Comparison of ENCODE assay signal across 1 cellular context in genomic region chr6:27809939-27810767, GRCh38.
TF ChIP-seq lines count a peak whose summit lies in the region.

No MANE protein-coding gene starts in this region.

TF ChIP-seq in HepG2, 621 proteins besides CTCF, POLR2A, EP300 and RAD21 (continued from another document and continues in another):
- TF ChIP-seq THAP9 (CRISPR knock-in tag; IDR thresholded peaks at IDR 0.05; ENCODE audit: borderline replicate concordance) (peak; percentile 84), ZNF256 (CRISPR knock-in tag; conservative IDR thresholded peaks at IDR 0.05) (peak; percentile 79; the same call in 1 of the 2 replicates), TOE1 (CRISPR knock-in tag; IDR thresholded peaks at IDR 0.05) (peak; percentile 96; the same call in 1 of the 2 replicates), RXRB (CRISPR knock-in tag; IDR thresholded peaks at IDR 0.05; ENCODE audit: borderline replicate concordance) (peak; percentile 72), SAFB2 (CRISPR knock-in tag; IDR thresholded peaks at IDR 0.05; ENCODE audit: borderline replicate concordance, low read depth) (peak; percentile 89; the same call in 1 of the 2 replicates), LRRFIP1 (CRISPR knock-in tag; conservative IDR thresholded peaks at IDR 0.05) (0 out of 2 replicates have a peak, but pooled peaks have one; percentile 53), TRAFD1 (CRISPR knock-in tag; IDR thresholded peaks at IDR 0.05; ENCODE audit: borderline replicate concordance) (peak; percentile 80; the same call in 1 of the 2 replicates), IKZF1 (IDR thresholded peaks at IDR 0.05) (no peak), NBN (conservative IDR thresholded peaks at IDR 0.05) (no peak), KDM1A (CRISPR knock-in tag; IDR thresholded peaks at IDR 0.05) (0 out of 2 replicates have a peak, but pooled peaks have one; percentile 14), SP2 (CRISPR knock-in tag; IDR thresholded peaks at IDR 0.05) (peak; percentile 51; the same call in 1 of the 2 replicates), FOXP1 (IDR thresholded peaks at IDR 0.05) (no peak), FOXP1 (CRISPR knock-in tag; IDR thresholded peaks at IDR 0.05) (no peak; the same call in 1 of the 2 replicates), ZNF24 (IDR thresholded peaks at IDR 0.05) (no peak), CENPT (CRISPR knock-in tag; IDR thresholded peaks at IDR 0.05; ENCODE audit: low read depth) (peak; percentile 98), TFDP1 (CRISPR knock-in tag; IDR thresholded peaks at IDR 0.05; ENCODE audit: borderline replicate concordance) (peak; percentile 77), MATR3 (CRISPR knock-in tag; IDR thresholded peaks at IDR 0.05) (no peak), RNF219 (CRISPR knock-in tag; IDR thresholded peaks at IDR 0.05) (0 out of 2 replicates have a peak, but pooled peaks have one; percentile 62), BORCS8-MEF2B (CRISPR knock-in tag; IDR thresholded peaks at IDR 0.05) (peak; percentile 93; the same call in 1 of the 2 replicates), ZNF510 (CRISPR knock-in tag; IDR thresholded peaks at IDR 0.05; ENCODE audit: low read depth) (peak; percentile 63; the same call in 1 of the 2 replicates), PRMT3 (CRISPR knock-in tag; IDR thresholded peaks at IDR 0.05; ENCODE audit: borderline replicate concordance, low read depth) (peak; percentile 92), ZNF777 (CRISPR knock-in tag; IDR thresholded peaks at IDR 0.05) (peak; percentile 73), ZFY (CRISPR knock-in tag; IDR thresholded peaks at IDR 0.05) (peak; percentile 93), FLYWCH1 (CRISPR knock-in tag; IDR thresholded peaks at IDR 0.05) (no peak), NCOR1 (IDR thresholded peaks at IDR 0.05; ENCODE audit: borderline replicate concordance, low read length) (no peak), ZNF589 (CRISPR knock-in tag; conservative IDR thresholded peaks at IDR 0.05) (peak; percentile 67; the same call in 1 of the 2 replicates), GTF2F1 (IDR thresholded peaks at IDR 0.05; ENCODE audit: low read length) (peak; percentile 82)
- TF ChIP-seq, protein P1, sequence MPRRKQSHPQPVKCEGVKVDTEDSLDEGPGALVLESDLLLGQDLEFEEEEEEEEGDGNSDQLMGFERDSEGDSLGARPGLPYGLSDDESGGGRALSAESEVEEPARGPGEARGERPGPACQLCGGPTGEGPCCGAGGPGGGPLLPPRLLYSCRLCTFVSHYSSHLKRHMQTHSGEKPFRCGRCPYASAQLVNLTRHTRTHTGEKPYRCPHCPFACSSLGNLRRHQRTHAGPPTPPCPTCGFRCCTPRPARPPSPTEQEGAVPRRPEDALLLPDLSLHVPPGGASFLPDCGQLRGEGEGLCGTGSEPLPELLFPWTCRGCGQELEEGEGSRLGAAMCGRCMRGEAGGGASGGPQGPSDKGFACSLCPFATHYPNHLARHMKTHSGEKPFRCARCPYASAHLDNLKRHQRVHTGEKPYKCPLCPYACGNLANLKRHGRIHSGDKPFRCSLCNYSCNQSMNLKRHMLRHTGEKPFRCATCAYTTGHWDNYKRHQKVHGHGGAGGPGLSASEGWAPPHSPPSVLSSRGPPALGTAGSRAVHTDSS (CRISPR knock-in tag; conservative IDR thresholded peaks at IDR 0.05): peak; percentile 94; the same call in 1 of the 2 replicates
- TF ChIP-seq, protein P2, sequence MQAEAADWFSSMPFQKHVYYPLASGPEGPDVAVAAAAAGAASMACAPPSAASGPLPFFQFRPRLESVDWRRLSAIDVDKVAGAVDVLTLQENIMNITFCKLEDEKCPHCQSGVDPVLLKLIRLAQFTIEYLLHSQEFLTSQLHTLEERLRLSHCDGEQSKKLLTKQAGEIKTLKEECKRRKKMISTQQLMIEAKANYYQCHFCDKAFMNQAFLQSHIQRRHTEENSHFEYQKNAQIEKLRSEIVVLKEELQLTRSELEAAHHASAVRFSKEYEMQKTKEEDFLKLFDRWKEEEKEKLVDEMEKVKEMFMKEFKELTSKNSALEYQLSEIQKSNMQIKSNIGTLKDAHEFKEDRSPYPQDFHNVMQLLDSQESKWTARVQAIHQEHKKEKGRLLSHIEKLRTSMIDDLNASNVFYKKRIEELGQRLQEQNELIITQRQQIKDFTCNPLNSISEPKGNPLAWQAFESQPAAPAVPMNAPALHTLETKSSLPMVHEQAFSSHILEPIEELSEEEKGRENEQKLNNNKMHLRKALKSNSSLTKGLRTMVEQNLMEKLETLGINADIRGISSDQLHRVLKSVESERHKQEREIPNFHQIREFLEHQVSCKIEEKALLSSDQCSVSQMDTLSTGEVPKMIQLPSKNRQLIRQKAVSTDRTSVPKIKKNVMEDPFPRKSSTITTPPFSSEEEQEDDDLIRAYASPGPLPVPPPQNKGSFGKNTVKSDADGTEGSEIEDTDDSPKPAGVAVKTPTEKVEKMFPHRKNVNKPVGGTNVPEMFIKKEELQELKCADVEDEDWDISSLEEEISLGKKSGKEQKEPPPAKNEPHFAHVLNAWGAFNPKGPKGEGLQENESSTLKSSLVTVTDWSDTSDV (CRISPR knock-in tag; IDR thresholded peaks at IDR 0.05): no peak
- TF ChIP-seq, protein P3, sequence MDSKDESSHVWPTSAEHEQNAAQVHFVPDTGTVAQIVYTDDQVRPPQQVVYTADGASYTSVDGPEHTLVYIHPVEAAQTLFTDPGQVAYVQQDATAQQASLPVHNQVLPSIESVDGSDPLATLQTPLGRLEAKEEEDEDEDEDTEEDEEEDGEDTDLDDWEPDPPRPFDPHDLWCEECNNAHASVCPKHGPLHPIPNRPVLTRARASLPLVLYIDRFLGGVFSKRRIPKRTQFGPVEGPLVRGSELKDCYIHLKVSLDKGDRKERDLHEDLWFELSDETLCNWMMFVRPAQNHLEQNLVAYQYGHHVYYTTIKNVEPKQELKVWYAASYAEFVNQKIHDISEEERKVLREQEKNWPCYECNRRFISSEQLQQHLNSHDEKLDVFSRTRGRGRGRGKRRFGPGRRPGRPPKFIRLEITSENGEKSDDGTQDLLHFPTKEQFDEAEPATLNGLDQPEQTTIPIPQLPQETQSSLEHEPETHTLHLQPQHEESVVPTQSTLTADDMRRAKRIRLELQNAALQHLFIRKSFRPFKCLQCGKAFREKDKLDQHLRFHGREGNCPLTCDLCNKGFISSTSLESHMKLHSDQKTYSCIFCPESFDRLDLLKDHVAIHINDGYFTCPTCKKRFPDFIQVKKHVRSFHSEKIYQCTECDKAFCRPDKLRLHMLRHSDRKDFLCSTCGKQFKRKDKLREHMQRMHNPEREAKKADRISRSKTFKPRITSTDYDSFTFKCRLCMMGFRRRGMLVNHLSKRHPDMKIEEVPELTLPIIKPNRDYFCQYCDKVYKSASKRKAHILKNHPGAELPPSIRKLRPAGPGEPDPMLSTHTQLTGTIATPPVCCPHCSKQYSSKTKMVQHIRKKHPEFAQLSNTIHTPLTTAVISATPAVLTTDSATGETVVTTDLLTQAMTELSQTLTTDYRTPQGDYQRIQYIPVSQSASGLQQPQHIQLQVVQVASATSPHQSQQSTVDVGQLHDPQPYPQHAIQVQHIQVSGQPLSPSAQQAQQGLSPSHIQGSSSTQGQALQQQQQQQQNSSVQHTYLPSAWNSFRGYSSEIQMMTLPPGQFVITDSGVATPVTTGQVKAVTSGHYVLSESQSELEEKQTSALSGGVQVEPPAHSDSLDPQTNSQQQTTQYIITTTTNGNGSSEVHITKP (CRISPR knock-in tag; IDR thresholded peaks at IDR 0.05; ENCODE audit: low read depth): no peak
- TF ChIP-seq, protein P4, sequence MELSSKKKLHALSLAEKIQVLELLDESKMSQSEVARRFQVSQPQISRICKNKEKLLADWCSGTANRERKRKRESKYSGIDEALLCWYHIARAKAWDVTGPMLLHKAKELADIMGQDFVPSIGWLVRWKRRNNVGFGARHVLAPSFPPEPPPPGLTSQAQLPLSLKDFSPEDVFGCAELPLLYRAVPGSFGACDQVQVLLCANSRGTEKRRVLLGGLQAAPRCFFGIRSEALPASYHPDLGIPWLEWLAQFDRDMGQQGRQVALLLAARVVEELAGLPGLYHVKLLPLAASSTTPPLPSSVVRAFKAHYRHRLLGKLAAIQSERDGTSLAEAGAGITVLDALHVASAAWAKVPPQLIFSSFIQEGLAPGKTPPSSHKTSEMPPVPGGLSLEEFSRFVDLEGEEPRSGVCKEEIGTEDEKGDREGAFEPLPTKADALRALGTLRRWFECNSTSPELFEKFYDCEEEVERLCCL (CRISPR knock-in tag; IDR thresholded peaks at IDR 0.05; ENCODE audit: borderline replicate concordance): no peak
- TF ChIP-seq, protein P5, sequence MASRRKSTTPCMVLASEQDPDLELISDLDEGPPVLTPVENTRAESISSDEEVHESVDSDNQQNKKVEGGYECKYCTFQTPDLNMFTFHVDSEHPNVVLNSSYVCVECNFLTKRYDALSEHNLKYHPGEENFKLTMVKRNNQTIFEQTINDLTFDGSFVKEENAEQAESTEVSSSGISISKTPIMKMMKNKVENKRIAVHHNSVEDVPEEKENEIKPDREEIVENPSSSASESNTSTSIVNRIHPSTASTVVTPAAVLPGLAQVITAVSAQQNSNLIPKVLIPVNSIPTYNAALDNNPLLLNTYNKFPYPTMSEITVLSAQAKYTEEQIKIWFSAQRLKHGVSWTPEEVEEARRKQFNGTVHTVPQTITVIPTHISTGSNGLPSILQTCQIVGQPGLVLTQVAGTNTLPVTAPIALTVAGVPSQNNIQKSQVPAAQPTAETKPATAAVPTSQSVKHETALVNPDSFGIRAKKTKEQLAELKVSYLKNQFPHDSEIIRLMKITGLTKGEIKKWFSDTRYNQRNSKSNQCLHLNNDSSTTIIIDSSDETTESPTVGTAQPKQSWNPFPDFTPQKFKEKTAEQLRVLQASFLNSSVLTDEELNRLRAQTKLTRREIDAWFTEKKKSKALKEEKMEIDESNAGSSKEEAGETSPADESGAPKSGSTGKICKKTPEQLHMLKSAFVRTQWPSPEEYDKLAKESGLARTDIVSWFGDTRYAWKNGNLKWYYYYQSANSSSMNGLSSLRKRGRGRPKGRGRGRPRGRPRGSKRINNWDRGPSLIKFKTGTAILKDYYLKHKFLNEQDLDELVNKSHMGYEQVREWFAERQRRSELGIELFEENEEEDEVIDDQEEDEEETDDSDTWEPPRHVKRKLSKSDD (CRISPR knock-in tag; IDR thresholded peaks at IDR 0.05; ENCODE audit: low read depth): peak; percentile 88
